In genomic region chr11:111601979-111602864, GRCh38 we compare ENCODE assay signal across 8 cellular contexts. TPM values are rescaled to one million over a fixed set of nuclear protein-coding genes. Genes with fewer than 3 reads are reported as not detected.
DNase-seq lines count a peak whose midpoint lies in the region; ATAC-seq, FAIRE-seq and TF ChIP-seq lines count a peak whose summit lies in the region.

Gene SIK2, plus strand, starts transcription at chr11:111602449. Its CDS starts 115 bp downstream, at chr11:111602564.

- H3K79me2 ChIP-seq in HepG2 (ENCODE audit: insufficient read depth, low read length), result peaks cover 47% of the 10 kb centered on the region

- WGBS in HepG2 (ENCODE audit: low lambda C conversion rate), result 0% methylated on average over 15 of the region's 100 CpGs

- H3K27me3 ChIP-seq in HepG2 (ENCODE audit: control insufficient read depth in 1 of 2, insufficient read depth in 2 of 2, low read length in 2 of 2), result no peaks in the 10 kb centered on the region; a peak in 1 of 5 replicates

- intact Hi-C loops in dendritic cell treated with granulocyte-macrophage colony-stimulating factor and Interleukin-4, amounts not matched to agents 40 ng/mL and 50 ng/mL, for 4 days (cut with micrococcal nuclease), result loop anchor here (1.0 to 5.0 kb wide), 3 partner anchors 164 to 485 kb away; partner anchors contain the start of genes PPP2R1B, SDHD and TIMM8B
- intact Hi-C loops in HepG2 (cut with micrococcal nuclease; ENCODE audit: unreplicated experiment), result loop anchor here (1.0 to 5.0 kb wide), 3 partner anchors 31 to 239 kb away; no protein-coding TSS in a partner anchor

- peak; percentile 38 to 44; a peak in 2 of 4 replicates for TF ChIP-seq POLR2A in HepG2 (IDR thresholded peaks at IDR 0.05; ENCODE audit: insufficient read depth in 1 of 2, low read depth in 2 of 2, low read length in 2 of 2)

- H3K9ac ChIP-seq in HepG2 (ENCODE audit: insufficient read depth, low read depth, low read length), result peak within 1 kb of the TSS; percentile 95

- no peaks in the 10 kb centered on the region for H3K9me3 ChIP-seq in HepG2 (ENCODE audit: low read length)

- peak; percentile 100 for TF ChIP-seq RAD21 in HepG2 (CRISPR knock-in tag; IDR thresholded peaks at IDR 0.05)

- POLR2A ChIA-PET in HepG2 (lab: Yijun Ruan, JAX), result interaction anchor here (0.9 to 3.1 kb wide), 3 partner anchors 164 to 230 kb away, joined by 4 to 17 read pairs (median 4); partner anchors contain the start of gene PPP2R1B

- peaks cover 15% of the 10 kb centered on the region for H3K36me3 Mint-ChIP-seq in dendritic cell treated with granulocyte-macrophage colony-stimulating factor and Interleukin-4, amounts not matched to agents 40 ng/mL and 50 ng/mL, for 4 days (ENCODE audit: low read depth)

- H4K20me1 ChIP-seq in HepG2 (ENCODE audit: insufficient read depth, low read length), result peaks cover 10% of the 10 kb centered on the region

- BruUV-seq in HepG2 (replicated peaks; lab: Mats Ljungman, UMichigan), result no TSS peak

- peak; percentile 89 for ATAC-seq in GM19328 (IDR thresholded peaks at IDR 0.05; ENCODE audit: unreplicated experiment)
- ATAC-seq in HG03469 (IDR thresholded peaks at IDR 0.05; ENCODE audit: unreplicated experiment), result peak; percentile 80
- peak; percentile 91 for ATAC-seq in HepG2

- H3K9me3 Mint-ChIP-seq in dendritic cell treated with granulocyte-macrophage colony-stimulating factor and Interleukin-4, amounts not matched to agents 40 ng/mL and 50 ng/mL, for 4 days, result no peaks in the 10 kb centered on the region

- H3K27ac Mint-ChIP-seq in dendritic cell treated with granulocyte-macrophage colony-stimulating factor and Interleukin-4, amounts not matched to agents 40 ng/mL and 50 ng/mL, for 4 days, result peak within 1 kb of the TSS; percentile 89

- peak within 1 kb of the TSS; percentile 94 for H2AFZ ChIP-seq in HepG2 (ENCODE audit: low read length)

- FAIRE-seq in HepG2 (lab: Jason Lieb, UNC), result no peak

- H3K36me3 ChIP-seq in HepG2 (replicated peaks in 1 of 2; ENCODE audit: control insufficient read depth in 1 of 2, insufficient read depth in 2 of 2, low read length in 2 of 2), result no peaks in the 10 kb centered on the region

- H3K4me1 ChIP-seq in HepG2 (ENCODE audit: insufficient read depth, low read length), result peaks cover 60% of the 10 kb centered on the region

- in situ Hi-C loops in HepG2 (cut with HindIII; ENCODE audit: extremely low pct_ligation_motif_present, low pct_unique_long_range_greater_than_20kb), result loop anchor here (5.0 kb wide), 2 partner anchors 175 to 240 kb away; no protein-coding TSS in a partner anchor

- peak within 1 kb of the TSS; percentile 91 for H3K4me2 ChIP-seq in HepG2 (ENCODE audit: low read depth, low read length)

- H3K27me3 Mint-ChIP-seq in dendritic cell treated with granulocyte-macrophage colony-stimulating factor and Interleukin-4, amounts not matched to agents 40 ng/mL and 50 ng/mL, for 4 days, result no peaks in the 10 kb centered on the region

- peak within 1 kb of the TSS; percentile 89 for H3K4me3 Mint-ChIP-seq in dendritic cell treated with granulocyte-macrophage colony-stimulating factor and Interleukin-4, amounts not matched to agents 40 ng/mL and 50 ng/mL, for 4 days

- TF ChIP-seq CTCF in C4-2B (conservative IDR thresholded peaks at IDR 0.05) (peak; percentile 97), HepG2 (CRISPR knock-in tag; IDR thresholded peaks at IDR 0.05) (peak; percentile 99)

- H3K4me1 Mint-ChIP-seq in dendritic cell treated with granulocyte-macrophage colony-stimulating factor and Interleukin-4, amounts not matched to agents 40 ng/mL and 50 ng/mL, for 4 days (ENCODE audit: low read depth), result peaks cover 36% of the 10 kb centered on the region

- H3K4me3 ChIP-seq in HepG2 (replicated peaks in 1 of 3; ENCODE audit: insufficient read depth in 1 of 3, low read depth in 2 of 3, low read length in 3 of 3), result peak within 1 kb of the TSS; percentile 84 to 95 (median 90)

- H3K27ac ChIP-seq in C4-2B, result peak within 1 kb of the TSS; percentile 84
- peak within 1 kb of the TSS; percentile 87 for H3K27ac ChIP-seq in HepG2 (ENCODE audit: extremely low read length, insufficient read depth, low read length)

- peak in 1 of 2 experiments; percentile 28; a peak in 1 of 4 replicates for TF ChIP-seq EP300 in HepG2 (IDR thresholded peaks at IDR 0.05; ENCODE audit: low read depth in 2 of 2, low read length in 2 of 2)
- TF ChIP-seq EP300 in HepG2 (CRISPR knock-in tag; IDR thresholded peaks at IDR 0.05; ENCODE audit: borderline replicate concordance), result peak; percentile 65

- DNase-seq in NCI-H524 treated with DMSO at 0.1 percent for 48 hours (lab: John Stamatoyannopoulos, UW), result peak; percentile 75
- peak; percentile 63 to 80 for DNase-seq in activated CD4-positive, alpha-beta T cell treated with anti-CD3 and anti-CD28 coated beads, Interleukin-2, amount 50 U/mL, for 24 hours (ENCODE audit: low read depth in 1 of 2, low spot score in 1 of 2)
- peak; percentile 89 for DNase-seq in HepG2 (ENCODE audit: low spot score)
- peak; percentile 83 for DNase-seq in stimulated activated CD4-positive, alpha-beta T cell treated with anti-CD3 and anti-CD28 coated beads, Interleukin-4, amount 100 ng/mL, for 1 hour

- CTCF ChIA-PET in HepG2 (lab: Yijun Ruan, JAX; ENCODE audit: low intra/inter-chr PET ratio, low total read pairs), result interaction anchor here (0.7 to 2.2 kb wide), 3 partner anchors 37 to 239 kb away, joined by 3 to 47 read pairs (median 23); no protein-coding TSS in a partner anchor

TF ChIP-seq in HepG2, 621 proteins besides CTCF, POLR2A, EP300 and RAD21 (continues in another document):
- TF ChIP-seq KLF6 (CRISPR knock-in tag; IDR thresholded peaks at IDR 0.05) (peak; percentile 67; the same call in 1 of the 2 replicates), ZNF331 (CRISPR knock-in tag; IDR thresholded peaks at IDR 0.05) (peak; percentile 76), TBP (CRISPR knock-in tag; IDR thresholded peaks at IDR 0.05) (no peak), TFDP1 (CRISPR knock-in tag; IDR thresholded peaks at IDR 0.05; ENCODE audit: borderline replicate concordance) (peak; percentile 90), ZBTB7A (CRISPR knock-in tag; IDR thresholded peaks at IDR 0.05) (peak; percentile 87), ETV5 (CRISPR knock-in tag; IDR thresholded peaks at IDR 0.05; ENCODE audit: borderline replicate concordance) (peak; percentile 94), EEA1 (CRISPR knock-in tag; IDR thresholded peaks at IDR 0.05; ENCODE audit: borderline replicate concordance) (no peak), LCORL (IDR thresholded peaks at IDR 0.05) (no peak), LCORL (CRISPR knock-in tag; IDR thresholded peaks at IDR 0.05) (peak; percentile 92), THAP7 (CRISPR knock-in tag; IDR thresholded peaks at IDR 0.05) (peak; percentile 62), TEF (CRISPR knock-in tag; IDR thresholded peaks at IDR 0.05) (peak; percentile 42; the same call in 1 of the 2 replicates), KAT8 (CRISPR knock-in tag; IDR thresholded peaks at IDR 0.05) (peak; percentile 66)

RNA-seq across cellular contexts. Expression of gene SIK2, which starts in this region (rescaled TPM):
- total RNA-seq in HepG2 (2016; rRNA removed; fragmentation: Illumina TruSeq; extraction: Trizol), result 8.1 and 11.0 TPM in 2 replicates
- 1.0 and 1.2 TPM in 2 replicates for total RNA-seq in HepG2 (2016; cell fraction: cytosol; rRNA removed; fragmentation: Illumina TruSeq; extraction: Trizol; ENCODE audit: low read depth)
- 8.6 and 10.1 TPM in 2 replicates for total RNA-seq in HepG2 (2016; cell fraction: insoluble cytoplasmic fraction; rRNA removed; fragmentation: Illumina TruSeq; extraction: Trizol)
- 4.9 TPM in 2 replicates for total RNA-seq in HepG2 (2016; cell fraction: membrane; rRNA removed; fragmentation: Illumina TruSeq; extraction: Trizol)
- total RNA-seq in HepG2 (2016; cell fraction: nucleus; rRNA removed; fragmentation: Illumina TruSeq; extraction: Trizol), result 7.5 and 8.5 TPM in 2 replicates
- 11.5 and 15.4 TPM in 2 replicates for polyA plus RNA-seq in HepG2 (2011; rRNA removed)
- polyA plus RNA-seq in HepG2 (2011; cell fraction: cytosol; rRNA removed), result 7.5 and 8.1 TPM in 2 replicates
- polyA plus RNA-seq in HepG2 (2011; cell fraction: nucleus; rRNA removed), result 6.6 and 9.5 TPM in 2 replicates
- 7.1 and 8.4 TPM in 2 replicates for polyA plus RNA-seq in HepG2 (2012)
- 0.48 and 0.64 TPM in 2 replicates for polyA plus RNA-seq in HepG2 (2016; cell fraction: cytosol; fragmentation: Illumina TruSeq; extraction: Trizol; ENCODE audit: low read depth)
- polyA plus RNA-seq in HepG2 (2016; cell fraction: insoluble cytoplasmic fraction; fragmentation: Illumina TruSeq; extraction: Trizol; ENCODE audit: low read depth), result 7.0 and 8.4 TPM in 2 replicates
- 1.7 and 2.0 TPM in 2 replicates for polyA plus RNA-seq in HepG2 (2016; cell fraction: membrane; fragmentation: Illumina TruSeq; extraction: Trizol; ENCODE audit: low read depth)
- 7.7 and 13.1 TPM in 2 replicates for polyA plus RNA-seq in HepG2 (2016; cell fraction: nucleus; fragmentation: Illumina TruSeq; extraction: Trizol; ENCODE audit: insufficient read depth, low read depth)
- polyA minus RNA-seq in HepG2 (2011; rRNA and poly(A)+ RNA removed; ENCODE audit: low replicate concordance), result 21.7 and 23.9 TPM in 2 replicates
- 8.0 and 8.5 TPM in 2 replicates for polyA minus RNA-seq in HepG2 (2011; cell fraction: cytosol; rRNA and poly(A)+ RNA removed)
- 10.3 and 10.8 TPM in 2 replicates for polyA minus RNA-seq in HepG2 (2011; cell fraction: nucleus; rRNA and poly(A)+ RNA removed)

Comparison
In these comparisons a context has a peak if more than half of its experiments do, and no peak if none do; other contexts are left out.
1. Peak in every context shown above with its lines: DNase-seq, ATAC-seq, H3K4me3 ChIP-seq and H3K27ac ChIP-seq.